ENCODE assay signal across 11 cellular contexts in the genomic region with DNA sequence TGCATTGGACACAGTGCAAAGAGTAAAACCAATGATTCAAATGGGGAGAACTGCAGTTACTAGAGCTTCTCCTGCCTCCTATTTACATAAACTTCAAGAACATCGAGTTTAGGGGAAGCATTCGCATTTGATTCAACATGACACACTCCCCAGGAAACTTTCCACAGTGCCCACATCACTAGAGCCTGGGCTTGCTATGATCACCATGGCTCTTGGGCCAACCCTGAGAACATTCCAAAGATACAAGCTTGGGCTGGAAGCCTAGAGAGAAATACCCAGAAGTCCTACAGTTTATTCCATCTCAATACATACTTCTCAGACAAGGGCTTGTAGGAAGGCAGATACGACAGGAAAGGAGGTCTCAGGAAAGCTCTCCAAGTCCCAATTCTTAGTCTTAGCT.
"Had no signal": no experiment of that assay in that cellular context is flagged by ENCODE, and none has a peak within 500 bp of the region (broad histone marks: within the 10 kb centered on the region; RNA-seq: fewer than 3 reads in every experiment).

No MANE protein-coding gene starts in this region.

- H3K27me3 Mint-ChIP-seq: activated naive CD4-positive, alpha-beta T cell treated with anti-CD3 and anti-CD28 coated beads, Interleukin-2, amount 50 U/mL, for 24 hours; naive thymus-derived CD4-positive, alpha-beta T cell had no signal

- H3K9me3 Mint-ChIP-seq: activated naive CD4-positive, alpha-beta T cell treated with anti-CD3 and anti-CD28 coated beads, Interleukin-2, amount 50 U/mL, for 24 hours had no signal

- H3K36me3 ChIP-seq: esophagus muscularis mucosa, neutrophil, upper lobe of left lung had no signal

- H3K4me3 Mint-ChIP-seq: activated naive CD4-positive, alpha-beta T cell treated with anti-CD3 and anti-CD28 coated beads, Interleukin-2, amount 50 U/mL, for 24 hours; T-helper 1 cell treated with Interleukin-12 subunit alpha and Interleukin-12 subunit beta and Interleukin-4 antibody, amounts not matched to agents 30 μg/mL and 1 μg/mL, for 36 hours had no signal

- H3K27ac ChIP-seq: esophagus muscularis mucosa, foreskin keratinocyte, neutrophil, upper lobe of left lung had no signal

- ATAC-seq: foreskin keratinocyte; naive thymus-derived CD4-positive, alpha-beta T cell had no signal

- H3K4me3 ChIP-seq: esophagus muscularis mucosa, upper lobe of left lung had no signal

- H3K27ac Mint-ChIP-seq: activated naive CD4-positive, alpha-beta T cell treated with anti-CD3 and anti-CD28 coated beads, Interleukin-2, amount 50 U/mL, for 24 hours had no signal

- DNase-seq: amygdala; foreskin keratinocyte; head of caudate nucleus; left cardiac atrium; naive thymus-derived CD4-positive, alpha-beta T cell; substantia nigra; upper lobe of left lung had no signal

- H3K27me3 ChIP-seq: esophagus muscularis mucosa, foreskin keratinocyte, upper lobe of left lung had no signal

- H3K9me3 ChIP-seq: esophagus muscularis mucosa, neutrophil, upper lobe of left lung had no signal

- H3K36me3 Mint-ChIP-seq: activated naive CD4-positive, alpha-beta T cell treated with anti-CD3 and anti-CD28 coated beads, Interleukin-2, amount 50 U/mL, for 24 hours had no signal
